Comparison of ENCODE assay signal across 1 cellular context in the genomic region with DNA sequence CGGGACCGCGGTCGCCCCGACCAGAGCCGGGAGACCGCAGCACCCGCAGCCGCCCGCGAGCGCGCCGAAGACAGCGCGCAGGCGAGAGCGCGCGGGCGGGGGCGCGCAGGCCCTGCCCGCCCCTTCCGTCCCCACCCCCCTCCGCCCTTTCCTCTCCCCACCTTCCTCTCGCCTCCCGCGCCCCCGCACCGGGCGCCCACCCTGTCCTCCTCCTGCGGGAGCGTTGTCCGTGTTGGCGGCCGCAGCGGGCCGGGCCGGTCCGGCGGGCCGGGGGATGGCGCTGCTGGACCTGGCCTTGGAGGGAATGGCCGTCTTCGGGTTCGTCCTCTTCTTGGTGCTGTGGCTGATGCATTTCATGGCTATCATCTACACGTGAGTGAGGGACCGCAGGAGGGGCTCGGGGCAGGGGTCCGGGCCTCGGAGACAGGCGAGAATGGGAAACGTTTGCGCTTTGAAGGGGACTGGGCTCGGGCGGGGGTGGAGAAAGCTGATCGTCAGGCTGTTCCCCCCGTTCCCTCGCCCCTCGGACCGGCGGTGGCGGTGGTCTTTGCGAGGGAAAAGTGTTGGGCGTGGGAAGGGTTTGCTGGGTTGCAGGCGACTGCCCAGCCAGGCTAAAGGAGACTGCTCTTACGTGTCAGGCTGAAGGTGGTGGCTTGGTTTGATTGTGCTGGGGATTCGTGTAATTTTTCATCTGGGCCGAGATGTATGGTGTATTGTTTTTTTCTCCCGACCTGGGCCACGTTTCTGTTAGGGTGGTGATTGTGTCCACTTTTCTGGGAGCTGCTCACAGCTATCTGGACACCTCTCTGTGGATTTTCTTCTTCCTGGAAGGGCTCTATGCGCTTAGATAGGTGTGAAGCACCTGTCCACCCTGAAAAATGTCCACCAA.
TF ChIP-seq lines count a peak whose summit lies in the region.

No MANE protein-coding gene starts in this region.

TF ChIP-seq in K562, 482 proteins besides CTCF, POLR2A, EP300 and RAD21 (continued from another document and continues in another):
- TF ChIP-seq, protein P1, sequence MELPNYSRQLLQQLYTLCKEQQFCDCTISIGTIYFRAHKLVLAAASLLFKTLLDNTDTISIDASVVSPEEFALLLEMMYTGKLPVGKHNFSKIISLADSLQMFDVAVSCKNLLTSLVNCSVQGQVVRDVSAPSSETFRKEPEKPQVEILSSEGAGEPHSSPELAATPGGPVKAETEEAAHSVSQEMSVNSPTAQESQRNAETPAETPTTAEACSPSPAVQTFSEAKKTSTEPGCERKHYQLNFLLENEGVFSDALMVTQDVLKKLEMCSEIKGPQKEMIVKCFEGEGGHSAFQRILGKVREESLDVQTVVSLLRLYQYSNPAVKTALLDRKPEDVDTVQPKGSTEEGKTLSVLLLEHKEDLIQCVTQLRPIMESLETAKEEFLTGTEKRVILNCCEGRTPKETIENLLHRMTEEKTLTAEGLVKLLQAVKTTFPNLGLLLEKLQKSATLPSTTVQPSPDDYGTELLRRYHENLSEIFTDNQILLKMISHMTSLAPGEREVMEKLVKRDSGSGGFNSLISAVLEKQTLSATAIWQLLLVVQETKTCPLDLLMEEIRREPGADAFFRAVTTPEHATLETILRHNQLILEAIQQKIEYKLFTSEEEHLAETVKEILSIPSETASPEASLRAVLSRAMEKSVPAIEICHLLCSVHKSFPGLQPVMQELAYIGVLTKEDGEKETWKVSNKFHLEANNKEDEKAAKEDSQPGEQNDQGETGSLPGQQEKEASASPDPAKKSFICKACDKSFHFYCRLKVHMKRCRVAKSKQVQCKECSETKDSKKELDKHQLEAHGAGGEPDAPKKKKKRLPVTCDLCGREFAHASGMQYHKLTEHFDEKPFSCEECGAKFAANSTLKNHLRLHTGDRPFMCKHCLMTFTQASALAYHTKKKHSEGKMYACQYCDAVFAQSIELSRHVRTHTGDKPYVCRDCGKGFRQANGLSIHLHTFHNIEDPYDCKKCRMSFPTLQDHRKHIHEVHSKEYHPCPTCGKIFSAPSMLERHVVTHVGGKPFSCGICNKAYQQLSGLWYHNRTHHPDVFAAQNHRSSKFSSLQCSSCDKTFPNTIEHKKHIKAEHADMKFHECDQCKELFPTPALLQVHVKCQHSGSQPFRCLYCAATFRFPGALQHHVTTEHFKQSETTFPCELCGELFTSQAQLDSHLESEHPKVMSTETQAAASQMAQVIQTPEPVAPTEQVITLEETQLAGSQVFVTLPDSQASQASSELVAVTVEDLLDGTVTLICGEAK (IDR thresholded peaks at IDR 0.05) = no peak; the same call in 1 of the 2 replicates
- TF ChIP-seq, protein P1 (CRISPR knock-in tag; IDR thresholded peaks at IDR 0.05) = no peak
- TF ChIP-seq HMG20A (CRISPR knock-in tag; conservative IDR thresholded peaks at IDR 0.05) (no peak), E2F5 (CRISPR knock-in tag; IDR thresholded peaks at IDR 0.05) (no peak), ARNT (IDR thresholded peaks at IDR 0.05) (peak in 1 of 2 experiments; percentile 38; a peak in 1 of 4 replicates), FOXJ2 (tag; IDR thresholded peaks at IDR 0.05) (no peak), POLR2G (IDR thresholded peaks at IDR 0.05; ENCODE audit: low read depth, low read length) (no peak), ZNF668 (CRISPR knock-in tag; IDR thresholded peaks at IDR 0.05) (no peak), HMGN3 (IDR thresholded peaks at IDR 0.05; ENCODE audit: borderline replicate concordance, extremely low read depth, insufficient read length, low read depth, low read length) (peak; percentile 77), ZNF217 (CRISPR knock-in tag; IDR thresholded peaks at IDR 0.05) (no peak), ZNF395 (CRISPR knock-in tag; IDR thresholded peaks at IDR 0.05) (peak; percentile 75; the same call in 1 of the 2 replicates), RBBP5 (IDR thresholded peaks at IDR 0.05; ENCODE audit: borderline replicate concordance, insufficient read depth, low read length, poor library complexity, severe bottlenecking) (peak; percentile 73), ZNF197 (CRISPR knock-in tag; IDR thresholded peaks at IDR 0.05; ENCODE audit: low read depth) (peak; percentile 83; the same call in 1 of the 2 replicates), NFE2L1 (tag; IDR thresholded peaks at IDR 0.05; ENCODE audit: borderline replicate concordance, low read depth) (no peak), PHTF2 (CRISPR knock-in tag; IDR thresholded peaks at IDR 0.05) (no peak), RBM25 (IDR thresholded peaks at IDR 0.05; ENCODE audit: low read depth, low read length, severe bottlenecking) (no peak), DNMT1 (IDR thresholded peaks at IDR 0.05) (no peak), SNIP1 (IDR thresholded peaks at IDR 0.05; ENCODE audit: low read depth) (no peak), MAFF (IDR thresholded peaks at IDR 0.05; ENCODE audit: low read length) (no peak), PHF20 (IDR thresholded peaks at IDR 0.05; ENCODE audit: partially characterized antibody) (no peak), NBN (IDR thresholded peaks at IDR 0.05; ENCODE audit: low read depth) (no peak), ATF3 (IDR thresholded peaks at IDR 0.05) (no peak), ATF3 (CRISPR knock-in tag; conservative IDR thresholded peaks at IDR 0.05) (0 out of 2 replicates have a peak, but pooled peaks have one; percentile 1), RNF2 (IDR thresholded peaks at IDR 0.05) (0 out of 2 replicates have a peak, but pooled peaks have one; percentile 3), ZSCAN29 (IDR thresholded peaks at IDR 0.05) (no peak), NCOA2 (IDR thresholded peaks at IDR 0.05; ENCODE audit: partially characterized antibody in 2 of 2) (no peak), ETV6 (IDR thresholded peaks at IDR 0.05; ENCODE audit: borderline replicate concordance in 1 of 2, low read depth in 2 of 2, low read length in 1 of 2) (no peak), ETV6 (CRISPR knock-in tag; IDR thresholded peaks at IDR 0.05; ENCODE audit: borderline replicate concordance) (no peak), ZNF77 (CRISPR knock-in tag; IDR thresholded peaks at IDR 0.05) (no peak), TBL1XR1 (IDR thresholded peaks at IDR 0.05; ENCODE audit: low read length in 2 of 2) (no peak), TOE1 (IDR thresholded peaks at IDR 0.05; ENCODE audit: borderline replicate concordance) (no peak), TOE1 (CRISPR knock-in tag; IDR thresholded peaks at IDR 0.05; ENCODE audit: borderline replicate concordance, low read depth) (no peak), XRCC4 (IDR thresholded peaks at IDR 0.05; ENCODE audit: extremely low read depth, insufficient read depth, insufficient read length) (no peak), PHB2 (IDR thresholded peaks at IDR 0.05; ENCODE audit: low read depth) (no peak), ARID3A (IDR thresholded peaks at IDR 0.05; ENCODE audit: borderline replicate concordance, low read depth, low read length) (no peak)
- TF ChIP-seq, protein P2, sequence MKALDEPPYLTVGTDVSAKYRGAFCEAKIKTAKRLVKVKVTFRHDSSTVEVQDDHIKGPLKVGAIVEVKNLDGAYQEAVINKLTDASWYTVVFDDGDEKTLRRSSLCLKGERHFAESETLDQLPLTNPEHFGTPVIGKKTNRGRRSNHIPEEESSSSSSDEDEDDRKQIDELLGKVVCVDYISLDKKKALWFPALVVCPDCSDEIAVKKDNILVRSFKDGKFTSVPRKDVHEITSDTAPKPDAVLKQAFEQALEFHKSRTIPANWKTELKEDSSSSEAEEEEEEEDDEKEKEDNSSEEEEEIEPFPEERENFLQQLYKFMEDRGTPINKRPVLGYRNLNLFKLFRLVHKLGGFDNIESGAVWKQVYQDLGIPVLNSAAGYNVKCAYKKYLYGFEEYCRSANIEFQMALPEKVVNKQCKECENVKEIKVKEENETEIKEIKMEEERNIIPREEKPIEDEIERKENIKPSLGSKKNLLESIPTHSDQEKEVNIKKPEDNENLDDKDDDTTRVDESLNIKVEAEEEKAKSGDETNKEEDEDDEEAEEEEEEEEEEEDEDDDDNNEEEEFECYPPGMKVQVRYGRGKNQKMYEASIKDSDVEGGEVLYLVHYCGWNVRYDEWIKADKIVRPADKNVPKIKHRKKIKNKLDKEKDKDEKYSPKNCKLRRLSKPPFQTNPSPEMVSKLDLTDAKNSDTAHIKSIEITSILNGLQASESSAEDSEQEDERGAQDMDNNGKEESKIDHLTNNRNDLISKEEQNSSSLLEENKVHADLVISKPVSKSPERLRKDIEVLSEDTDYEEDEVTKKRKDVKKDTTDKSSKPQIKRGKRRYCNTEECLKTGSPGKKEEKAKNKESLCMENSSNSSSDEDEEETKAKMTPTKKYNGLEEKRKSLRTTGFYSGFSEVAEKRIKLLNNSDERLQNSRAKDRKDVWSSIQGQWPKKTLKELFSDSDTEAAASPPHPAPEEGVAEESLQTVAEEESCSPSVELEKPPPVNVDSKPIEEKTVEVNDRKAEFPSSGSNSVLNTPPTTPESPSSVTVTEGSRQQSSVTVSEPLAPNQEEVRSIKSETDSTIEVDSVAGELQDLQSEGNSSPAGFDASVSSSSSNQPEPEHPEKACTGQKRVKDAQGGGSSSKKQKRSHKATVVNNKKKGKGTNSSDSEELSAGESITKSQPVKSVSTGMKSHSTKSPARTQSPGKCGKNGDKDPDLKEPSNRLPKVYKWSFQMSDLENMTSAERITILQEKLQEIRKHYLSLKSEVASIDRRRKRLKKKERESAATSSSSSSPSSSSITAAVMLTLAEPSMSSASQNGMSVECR (CRISPR knock-in tag; IDR thresholded peaks at IDR 0.05) = no peak
